21 cellular contexts compared by ENCODE assay signal in the genomic region with DNA sequence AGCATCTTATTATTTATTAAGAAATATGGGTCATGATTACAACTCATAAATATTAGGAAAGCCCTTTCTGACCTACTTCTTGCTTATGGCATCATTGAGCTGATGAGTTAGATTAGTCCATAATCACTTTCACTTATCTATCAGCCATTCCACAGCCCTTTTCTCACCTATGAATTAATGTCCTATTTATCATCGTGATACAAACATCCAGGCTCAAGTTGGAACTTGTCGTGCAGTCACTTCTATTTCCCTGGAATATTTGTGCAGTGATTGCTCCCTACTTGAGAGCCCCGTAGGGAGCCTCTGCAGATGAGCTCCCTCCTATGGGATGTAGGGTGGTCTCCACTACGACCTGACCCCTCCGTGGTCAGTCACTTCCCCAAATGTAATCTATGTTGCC. TPM values are rescaled to one million over a fixed set of nuclear protein-coding genes. Genes with fewer than 3 reads are reported as not detected.
"Had no signal": no experiment of that assay in that cellular context is flagged by ENCODE, and none has a peak within 500 bp of the region (broad histone marks: within the 10 kb centered on the region; RNA-seq: fewer than 3 reads in every experiment).

No MANE protein-coding gene starts in this region.

- ATAC-seq: activated CD8-positive, alpha-beta T cell treated with anti-CD3 and anti-CD28 coated beads for 36 hours; body of pancreas; left lobe of liver; stimulated activated memory B cell treated with anti-CD40 and anti-IgM and Interleukin-4, amounts not matched to agents 10 μg/mL and 1 μg/mL and 100 μg/mL, for 72 hours had no signal

- H3K27ac ChIP-seq: colonic mucosa, esophagus muscularis mucosa, ovary, sigmoid colon, spleen had no signal

- DNase-seq: activated CD4-positive, alpha-beta T cell treated with anti-CD3 and anti-CD28 coated beads, Interleukin-2, amount 10 ng/mL, durations not matched to agents 24 days and 14 days; activated CD8-positive, alpha-beta T cell treated with anti-CD3 and anti-CD28 coated beads for 36 hours; activated naive CD4-positive, alpha-beta T cell treated with Interleukin-2 at 50 U/mL for 16 hours; activated naive CD8-positive, alpha-beta T cell treated with anti-CD3 and anti-CD28 coated beads, Interleukin-2, amount 10 ng/mL, durations not matched to agents 7 days and 5 days; activated T-cell treated with anti-CD3 and anti-CD28 coated beads, Interleukin-2, amount 50 U/mL, for 24 hours; amygdala; body of pancreas; central memory CD4-positive, alpha-beta T cell; colonic mucosa; hippocampal formation; islet precursor cell; ovary; sigmoid colon; spleen; stimulated activated CD4-positive, alpha-beta T cell treated with anti-CD3 and anti-CD28 coated beads, Interleukin-4, amount 100 ng/mL, for 4 hours; T-helper 1 cell; T1000 had no signal

- H3K4me1 ChIP-seq: colonic mucosa, sigmoid colon had no signal

- H3K36me3 ChIP-seq: colonic mucosa, esophagus muscularis mucosa, ovary, sigmoid colon, spleen had no signal

- H3K9me3 ChIP-seq: body of pancreas, colonic mucosa, esophagus muscularis mucosa, ovary, sigmoid colon, spleen had no signal

- H3K4me3 ChIP-seq: body of pancreas, colonic mucosa, esophagus muscularis mucosa, lung, ovary, sigmoid colon, spleen had no signal

- H3K27me3 ChIP-seq: body of pancreas, colonic mucosa, esophagus muscularis mucosa, ovary, sigmoid colon, spleen had no signal

RNA-seq across cellular contexts. Expression of gene F3, which starts 8.1 kb away (rescaled TPM):
- total RNA-seq: activated CD8-positive, alpha-beta T cell treated with anti-CD3 and anti-CD28 coated beads for 36 hours had no signal
